ENCODE assay signal across 19 cellular contexts in genomic region chrX:103756736-103757135, GRCh38. TPM values are rescaled to one million over a fixed set of nuclear protein-coding genes. Genes with fewer than 3 reads are reported as not detected.
"Had no signal": no experiment of that assay in that cellular context is flagged by ENCODE, and none has a peak within 500 bp of the region (broad histone marks: within the 10 kb centered on the region; RNA-seq: fewer than 3 reads in every experiment).

No MANE protein-coding gene starts in this region.

- H3K9me3 Mint-ChIP-seq: activated T-helper 2 cell treated with anti-CD3 and anti-CD28 coated beads, Interferon-gamma antibody, Interleukin-2, Interleukin-4, amounts not matched to agents 10 μg/mL and 5 μg/mL and 100 μg/mL, durations not matched to agents 14 hours and 24 hours and 36 hours; stimulated activated effector memory CD8-positive, alpha-beta T cell treated with anti-CD3 and anti-CD28 coated beads, Interleukin-12 subunit alpha, Interleukin-12 subunit beta, amount 100 ng/mL, for 72 hours had no signal

- H3K4me3 ChIP-seq: gastroesophageal sphincter, heart right ventricle, ovary had no signal

- H3K36me3 ChIP-seq: gastroesophageal sphincter, heart right ventricle, ovary had no signal

- ATAC-seq: activated CD8-positive, alpha-beta memory T cell treated with anti-CD3 and anti-CD28 coated beads, Interleukin-2, amount 10 ng/mL, durations not matched to agents 7 days and 5 days; activated naive CD8-positive, alpha-beta T cell treated with anti-CD3 and anti-CD28 coated beads, Interleukin-2, amount 50 U/mL, for 24 hours; gastroesophageal sphincter; heart right ventricle; left colon; stimulated activated effector memory CD8-positive, alpha-beta T cell treated with anti-CD3 and anti-CD28 coated beads, Interleukin-12 subunit alpha, Interleukin-12 subunit beta, amount 100 ng/mL, for 72 hours had no signal

- H3K36me3 Mint-ChIP-seq: activated CD8-positive, alpha-beta memory T cell treated with anti-CD3 and anti-CD28 coated beads, Interleukin-2, amount 10 ng/mL, durations not matched to agents 7 days and 5 days; stimulated activated effector memory CD8-positive, alpha-beta T cell treated with anti-CD3 and anti-CD28 coated beads, Interleukin-12 subunit alpha, Interleukin-12 subunit beta, amount 100 ng/mL, for 72 hours had no signal

- H3K4me1 Mint-ChIP-seq: activated CD8-positive, alpha-beta memory T cell treated with anti-CD3 and anti-CD28 coated beads, Interleukin-2, amount 10 ng/mL, durations not matched to agents 7 days and 5 days; activated naive CD8-positive, alpha-beta T cell treated with anti-CD3 and anti-CD28 coated beads, Interleukin-2, amount 50 U/mL, for 24 hours; stimulated activated effector memory CD8-positive, alpha-beta T cell treated with anti-CD3 and anti-CD28 coated beads, Interleukin-12 subunit alpha, Interleukin-12 subunit beta, amount 100 ng/mL, for 72 hours had no signal

- H3K9me3 ChIP-seq: gastroesophageal sphincter, ovary had no signal

- H3K4me3 Mint-ChIP-seq: activated CD8-positive, alpha-beta memory T cell treated with anti-CD3 and anti-CD28 coated beads, Interleukin-2, amount 10 ng/mL, durations not matched to agents 7 days and 5 days; activated naive CD4-positive, alpha-beta T cell treated with anti-CD3 and anti-CD28 coated beads for 36 hours; activated naive CD8-positive, alpha-beta T cell treated with anti-CD3 and anti-CD28 coated beads, Interleukin-2, amount 50 U/mL, for 24 hours; endodermal cell; stimulated activated effector memory CD8-positive, alpha-beta T cell treated with anti-CD3 and anti-CD28 coated beads, Interleukin-12 subunit alpha, Interleukin-12 subunit beta, amount 100 ng/mL, for 72 hours had no signal

- DNase-seq: activated CD4-positive, alpha-beta T cell treated with anti-CD3 and anti-CD28 coated beads, Interleukin-2, amount 50 U/mL, for 48 hours; activated CD4-positive, CD25-positive, alpha-beta regulatory T cell treated with anti-CD3 and anti-CD28 coated beads, Interleukin-2, amount 50 U/mL, for 72 hours; activated CD8-positive, alpha-beta memory T cell treated with anti-CD3 and anti-CD28 coated beads, Interleukin-2, amount 10 ng/mL, durations not matched to agents 7 days and 5 days; activated naive CD4-positive, alpha-beta T cell treated with anti-CD3 and anti-CD28 coated beads for 36 hours; activated naive CD8-positive, alpha-beta T cell treated with anti-CD3 and anti-CD28 coated beads, Interleukin-2, amount 50 U/mL, for 24 hours; activated T-cell treated with anti-CD3 and anti-CD28 coated beads, Interleukin-2, amount 50 U/mL, for 1 hour; endodermal cell; heart right ventricle; left colon; midbrain; ovary; T1000 had no signal

- H3K4me1 ChIP-seq: gastroesophageal sphincter, heart right ventricle had no signal

- H3K27me3 ChIP-seq: gastroesophageal sphincter, heart right ventricle, ovary had no signal

- H3K27ac ChIP-seq: gastroesophageal sphincter, heart right ventricle, ovary had no signal

- H3K27ac Mint-ChIP-seq: activated CD8-positive, alpha-beta memory T cell treated with anti-CD3 and anti-CD28 coated beads, Interleukin-2, amount 10 ng/mL, durations not matched to agents 7 days and 5 days; activated naive CD4-positive, alpha-beta T cell treated with anti-CD3 and anti-CD28 coated beads for 36 hours; activated naive CD8-positive, alpha-beta T cell treated with anti-CD3 and anti-CD28 coated beads, Interleukin-2, amount 50 U/mL, for 24 hours; activated T-helper 2 cell treated with anti-CD3 and anti-CD28 coated beads, Interferon-gamma antibody, Interleukin-2, Interleukin-4, amounts not matched to agents 10 μg/mL and 5 μg/mL and 100 μg/mL, durations not matched to agents 14 hours and 24 hours and 36 hours; endodermal cell; stimulated activated effector memory CD8-positive, alpha-beta T cell treated with anti-CD3 and anti-CD28 coated beads, Interleukin-12 subunit alpha, Interleukin-12 subunit beta, amount 100 ng/mL, for 72 hours had no signal

- H3K27me3 Mint-ChIP-seq: activated CD8-positive, alpha-beta memory T cell treated with anti-CD3 and anti-CD28 coated beads, Interleukin-2, amount 10 ng/mL, durations not matched to agents 7 days and 5 days; activated naive CD8-positive, alpha-beta T cell treated with anti-CD3 and anti-CD28 coated beads, Interleukin-2, amount 50 U/mL, for 24 hours had no signal

RNA-seq across cellular contexts. Expression of gene PLP1, which starts 19.9 kb away (rescaled TPM):
- total RNA-seq: activated CD8-positive, alpha-beta memory T cell treated with anti-CD3 and anti-CD28 coated beads, Interleukin-2, amount 10 ng/mL, durations not matched to agents 7 days and 5 days; activated naive CD4-positive, alpha-beta T cell treated with anti-CD3 and anti-CD28 coated beads for 36 hours; activated T-helper 2 cell treated with anti-CD3 and anti-CD28 coated beads, Interferon-gamma antibody, Interleukin-2, Interleukin-4, amounts not matched to agents 10 μg/mL and 5 μg/mL and 100 μg/mL, durations not matched to agents 14 hours and 24 hours and 36 hours; epithelial cell of proximal tubule; lung microvascular endothelial cell; renal cortical epithelial cell had no signal

RNA-seq across cellular contexts. Expression of gene TMEM31, which starts 46.0 kb away (rescaled TPM):
- total RNA-seq: activated CD8-positive, alpha-beta memory T cell treated with anti-CD3 and anti-CD28 coated beads, Interleukin-2, amount 10 ng/mL, durations not matched to agents 7 days and 5 days; activated T-helper 2 cell treated with anti-CD3 and anti-CD28 coated beads, Interferon-gamma antibody, Interleukin-2, Interleukin-4, amounts not matched to agents 10 μg/mL and 5 μg/mL and 100 μg/mL, durations not matched to agents 14 hours and 24 hours and 36 hours; dermis microvascular lymphatic vessel endothelial cell; epithelial cell of proximal tubule; gastroesophageal sphincter; left colon; lung microvascular endothelial cell; renal cortical epithelial cell had no signal
